Comparison of ENCODE assay signal across 8 cellular contexts in the genomic region with DNA sequence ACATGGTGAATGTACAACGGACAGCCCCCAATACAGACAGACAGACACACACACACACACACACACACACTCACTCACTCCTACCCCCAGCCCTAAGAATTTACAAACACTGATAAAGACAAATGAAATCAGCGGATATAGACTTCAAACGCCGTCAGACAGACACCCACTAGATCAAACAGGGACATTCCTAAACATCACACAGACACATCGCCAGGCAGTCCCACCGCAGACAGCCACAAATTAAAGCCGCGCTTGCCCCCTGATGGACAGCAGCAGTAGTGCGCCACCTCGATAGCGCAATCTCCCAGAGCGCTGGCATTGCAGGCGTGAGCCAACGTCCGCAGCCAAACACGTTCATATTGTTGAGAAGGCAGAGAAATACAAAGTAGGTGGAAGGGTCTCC. TPM values are rescaled to one million over a fixed set of nuclear protein-coding genes. Genes with fewer than 3 reads are reported as not detected.
DNase-seq lines count a peak whose midpoint lies in the region; ATAC-seq, FAIRE-seq and TF ChIP-seq lines count a peak whose summit lies in the region.

No MANE protein-coding gene starts in this region.

- WGBS in prostate gland: 5% methylated on average over 16 of the region's 16 CpGs

- ATAC-seq in GM21381 (IDR thresholded peaks at IDR 0.05; ENCODE audit: unreplicated experiment) (peak; percentile 63), Right ventricle myocardium inferior (peak; percentile 93)

- H3K4me1 ChIP-seq in prostate gland (replicated peaks): no peaks in the 10 kb centered on the region

- H3K4me3 Mint-ChIP-seq in activated naive CD4-positive, alpha-beta T cell treated with anti-CD3 and anti-CD28 coated beads, Interleukin-2, amount 50 U/mL, for 24 hours: peak overlapping the region; percentile 87

- H3K9me3 Mint-ChIP-seq in activated naive CD4-positive, alpha-beta T cell treated with anti-CD3 and anti-CD28 coated beads, Interleukin-2, amount 50 U/mL, for 24 hours: no peaks in the 10 kb centered on the region

- DNase-seq in COLO829 (ENCODE audit: low spot score) (peak; percentile 82), LoVo (ENCODE audit: low spot score) (peak; percentile 64), SKM-1 treated with dmso at 0.1 percent for 144 hours (lab: John Stamatoyannopoulos, UW; ENCODE audit: unreplicated experiment) (peak; percentile 77), Right ventricle myocardium inferior (ENCODE audit: missing footprints) (peak; percentile 89), prostate gland (ENCODE audit: low spot score) (peak; percentile 79), urothelium cell line (ENCODE audit: low spot score) (peak; percentile 81)

- no peak for TF ChIP-seq POLR2A in prostate gland (IDR thresholded peaks at IDR 0.05)

- H3K27me3 Mint-ChIP-seq in activated naive CD4-positive, alpha-beta T cell treated with anti-CD3 and anti-CD28 coated beads, Interleukin-2, amount 50 U/mL, for 24 hours: no peaks in the 10 kb centered on the region

- H3K9me3 ChIP-seq in prostate gland: no peaks in the 10 kb centered on the region

- H3K27ac Mint-ChIP-seq in activated naive CD4-positive, alpha-beta T cell treated with anti-CD3 and anti-CD28 coated beads, Interleukin-2, amount 50 U/mL, for 24 hours: peak overlapping the region; percentile 90

- H3K27me3 ChIP-seq in prostate gland (replicated peaks; ENCODE audit: insufficient read depth): no peaks in the 10 kb centered on the region

- intact Hi-C loops in Right ventricle myocardium inferior (cut with DNase I): loop anchor here (2.0 kb wide), 3 partner anchors 126 to 346 kb away; a partner anchor contains a TSS
- intact Hi-C loops in prostate gland (cut with DNase I): loop anchor here (2.0 to 5.0 kb wide), 3 partner anchors 125 to 346 kb away; a partner anchor contains a TSS

- TF ChIP-seq CTCF in prostate gland (IDR thresholded peaks at IDR 0.05): peak; percentile 78 to 96 (median 92)

- no peak overlapping the region for H3K4me3 ChIP-seq in prostate gland

- no peak for FAIRE-seq in urothelium cell line (lab: Jason Lieb, UNC)

- H3K4me1 Mint-ChIP-seq in activated naive CD4-positive, alpha-beta T cell treated with anti-CD3 and anti-CD28 coated beads, Interleukin-2, amount 50 U/mL, for 24 hours: peaks cover 25% of the 10 kb centered on the region

- no peaks in the 10 kb centered on the region for H3K36me3 Mint-ChIP-seq in activated naive CD4-positive, alpha-beta T cell treated with anti-CD3 and anti-CD28 coated beads, Interleukin-2, amount 50 U/mL, for 24 hours

- H3K36me3 ChIP-seq in prostate gland: no peaks in the 10 kb centered on the region

- peak overlapping the region; percentile 1 to 18 for H3K27ac ChIP-seq in prostate gland

RNA-seq across cellular contexts. Expression of a gene that starts 24.7 kb away (rescaled TPM):
- 0.38 TPM for total RNA-seq in Right ventricle myocardium inferior
- total RNA-seq in prostate gland: 1 to 10 TPM in 1 of 2 donors, not detected in 1; 1.2 TPM
